ENCODE assay signal across 9 cellular contexts in the genomic region with DNA sequence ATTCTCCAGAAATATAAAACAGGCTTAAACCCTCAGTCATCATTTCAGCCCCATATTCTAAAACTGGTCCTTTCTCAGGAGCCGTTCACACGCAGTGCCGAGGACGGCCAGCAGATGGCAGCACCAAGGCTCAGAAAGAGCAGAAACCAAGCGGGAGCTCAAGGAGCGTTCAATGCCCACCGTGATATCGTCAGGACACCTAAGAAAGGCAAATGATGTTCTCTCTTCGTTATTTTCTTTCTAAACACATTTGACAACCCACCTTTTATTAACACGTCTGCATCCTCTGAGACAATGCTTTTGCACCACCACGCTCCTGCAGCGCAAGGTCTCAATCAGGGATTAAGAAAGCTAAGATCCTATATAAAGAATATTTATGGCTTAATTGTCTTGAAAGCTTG. TPM values are rescaled to one million over a fixed set of nuclear protein-coding genes. Genes with fewer than 3 reads are reported as not detected.
DNase-seq lines count a peak whose midpoint lies in the region; ATAC-seq and TF ChIP-seq lines count a peak whose summit lies in the region.
"Had no signal": no experiment of that assay in that cellular context is flagged by ENCODE, and none has a peak within 500 bp of the region (broad histone marks: within the 10 kb centered on the region; RNA-seq: fewer than 3 reads in every experiment).

No MANE protein-coding gene starts in this region.

- H3K4me3 ChIP-seq in choroid plexus epithelial cell (ENCODE audit: low read depth, low read length): no peak overlapping the region
- H3K4me3 ChIP-seq: skin epidermis had no signal

- TF ChIP-seq CTCF in GM12872 (IDR thresholded peaks at IDR 0.05; ENCODE audit: insufficient read depth, low read depth, low read length) (peak; percentile 92), choroid plexus epithelial cell (conservative IDR thresholded peaks at IDR 0.05; ENCODE audit: low read depth, low read length) (peak; percentile 100)

- DNase-seq in NCI-H226 (peak; percentile 42), choroid plexus epithelial cell (ENCODE audit: low read depth) (peak; percentile 82), left lobe of liver (ENCODE audit: low spot score) (peak; percentile 82)
- DNase-seq in activated CD4-positive, alpha-beta T cell treated with anti-CD3 and anti-CD28 coated beads for 48 hours: peak; percentile 92
- DNase-seq in stimulated activated CD4-positive, alpha-beta T cell treated with anti-CD3 and anti-CD28 coated beads, Interleukin-4, amount 100 ng/mL, for 24 hours: peak; percentile 87

- ATAC-seq in HG03108 (IDR thresholded peaks at IDR 0.05; ENCODE audit: unreplicated experiment) (peak; percentile 53), left lobe of liver (peak; percentile 77), HG02840 (IDR thresholded peaks at IDR 0.05; ENCODE audit: low FRiP score, unreplicated experiment) (no peak)

RNA-seq across cellular contexts. Expression of gene RBM33, which starts 45.7 kb away (rescaled TPM):
- total RNA-seq in left lobe of liver: 40.6 TPM

RNA-seq across cellular contexts. Expression of gene CNPY1, which starts 52.5 kb away (rescaled TPM):
- total RNA-seq in left lobe of liver: not detected

Comparison
In these comparisons a context has a peak if more than half of its experiments do, and no peak if none do; other contexts are left out.
1. DNase-seq: peak in every context shown above with its lines; median percentile 92 in activated CD4-positive, alpha-beta T cell treated with anti-CD3 and anti-CD28 coated beads for 48 hours; 87 in stimulated activated CD4-positive, alpha-beta T cell treated with anti-CD3 and anti-CD28 coated beads, Interleukin-4, amount 100 ng/mL, for 24 hours; 82 in choroid plexus epithelial cell; 82 in left lobe of liver; 42 in NCI-H226.